Comparison of ENCODE assay signal across 11 cellular contexts in the genomic region with DNA sequence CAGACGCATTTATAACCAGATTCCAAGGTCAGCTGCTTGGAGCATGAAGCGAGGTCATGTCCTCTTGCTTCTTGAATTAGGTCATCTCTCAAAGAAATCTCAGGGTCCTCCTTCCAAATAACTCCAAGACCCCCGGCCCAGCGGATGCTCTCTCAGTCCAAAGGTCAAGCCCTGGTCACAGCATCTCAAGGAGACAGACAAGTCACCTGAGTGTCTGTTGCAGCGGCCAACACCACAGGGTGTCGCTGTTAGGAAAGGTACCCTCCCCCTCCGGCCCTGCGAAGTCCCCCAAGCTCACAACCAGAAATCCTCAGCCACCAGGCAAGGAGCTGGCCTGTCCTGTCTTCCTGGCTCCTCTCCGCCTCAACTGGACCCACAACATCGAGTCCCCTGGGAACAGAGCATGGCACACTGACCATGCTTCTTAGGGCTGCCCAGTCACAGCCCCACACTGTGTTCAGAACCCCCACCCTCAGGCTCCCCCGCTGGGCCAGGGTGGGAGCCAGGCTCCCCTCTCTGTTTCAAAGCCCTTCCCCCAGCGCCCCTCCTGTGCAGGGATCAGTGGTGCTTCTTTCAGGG.
DNase-seq lines count a peak whose midpoint lies in the region; ATAC-seq and TF ChIP-seq lines count a peak whose summit lies in the region.
"Had no signal": no experiment of that assay in that cellular context is flagged by ENCODE, and none has a peak within 500 bp of the region (broad histone marks: within the 10 kb centered on the region; RNA-seq: fewer than 3 reads in every experiment).

No MANE protein-coding gene starts in this region.

- H4K20me1 ChIP-seq in IMR-90 (ENCODE audit: insufficient read depth, low read length) (no peaks in the 10 kb centered on the region), neural progenitor cell (ENCODE audit: low read depth) (no peaks in the 10 kb centered on the region)

- H3K4me1 ChIP-seq in IMR-90 (ENCODE audit: control insufficient read depth, insufficient read depth, low read length) (peaks cover 11% of the 10 kb centered on the region), endodermal cell (ENCODE audit: control insufficient read depth, insufficient read depth, low read length) (peaks cover 7% of the 10 kb centered on the region), neural progenitor cell (peaks cover 11% of the 10 kb centered on the region)

- no peak overlapping the region for H3K4ac ChIP-seq in IMR-90 (ENCODE audit: low read depth, low read length)

- H2BK15ac ChIP-seq in IMR-90 (ENCODE audit: low read depth, low read length), result no peak overlapping the region

- TF ChIP-seq CTCF in IMR-90 (conservative IDR thresholded peaks at IDR 0.05; ENCODE audit: low read depth, low read length), result peak; percentile 28; the same call in 1 of the 2 replicates
- TF ChIP-seq CTCF in endodermal cell (conservative IDR thresholded peaks at IDR 0.05), result peak; percentile 68
- TF ChIP-seq CTCF in neural progenitor cell (IDR thresholded peaks at IDR 0.05), result peak; percentile 65

- H3K9me1 ChIP-seq in IMR-90 (ENCODE audit: insufficient read depth, low read length), result no peaks in the 10 kb centered on the region

- H2AFZ ChIP-seq in IMR-90 (replicated peaks; ENCODE audit: low read length, poor library complexity) (peak overlapping the region; percentile 53), neural progenitor cell (replicated peaks) (peak overlapping the region; percentile 95)

- H3K4me2 ChIP-seq in IMR-90 (ENCODE audit: low read depth, low read length) (no peak overlapping the region), neural progenitor cell (peak overlapping the region; percentile 65)

- H3K79me1 ChIP-seq in IMR-90 (ENCODE audit: low read depth in 1 of 2, low read length in 2 of 2), result peaks cover 0 to 5% of the 10 kb centered on the region in 2 experiments; a peak in 1 of 4 replicates

- BruUV-seq in IMR-90 (replicated peaks; lab: Mats Ljungman, UMichigan), result no TSS peak

- WGBS in IMR-90 (ENCODE audit: extremely low coverage in 2 of 2, insufficient read length in 1 of 2), 2 experiments, result 52% methylated on average over 2 of the region's 12 CpGs; no CpG with 5 or more reads in 1 of the 2 experiments
- WGBS in endodermal cell (ENCODE audit: insufficient coverage in 1 of 2, insufficient read length in 1 of 2), 2 experiments, result 47 to 67% methylated on average over 3 to 12 of the region's 12 CpGs

- in situ Hi-C loops in IMR-90 (cut with MboI; ENCODE audit: low sequenced_read_pairs) (loop anchor here (5.0 kb wide), 1 partner anchor 266 kb away; no protein-coding TSS in a partner anchor), G401 (cut with HindIII; ENCODE audit: low sequenced_read_pairs) (no loop called here)

- H4K5ac ChIP-seq in IMR-90 (ENCODE audit: low read depth, low read length), result no peak overlapping the region

- H3K27ac ChIP-seq in IMR-90 (ENCODE audit: insufficient read depth, low read length) (no peak overlapping the region), endodermal cell (ENCODE audit: low read depth, low read length) (no peak overlapping the region), neural progenitor cell (no peak overlapping the region)

- no peaks in the 10 kb centered on the region for H3K79me2 ChIP-seq in neural progenitor cell (ENCODE audit: low read depth)

- H3K4me3 Mint-ChIP-seq in endodermal cell (no peak overlapping the region), neural progenitor cell (no peak overlapping the region)
- H3K4me3 Mint-ChIP-seq: activated naive CD8-positive, alpha-beta T cell had no signal

- H3K27ac Mint-ChIP-seq in endodermal cell, result peak overlapping the region; percentile 85
- H3K27ac Mint-ChIP-seq in neural progenitor cell, result no peak overlapping the region
- H3K27ac Mint-ChIP-seq: activated naive CD8-positive, alpha-beta T cell had no signal

- no peak overlapping the region for H3K56ac ChIP-seq in IMR-90 (ENCODE audit: extremely low read depth, insufficient read depth, low read length)

- TF ChIP-seq POLR2A in IMR-90 (IDR thresholded peaks at IDR 0.05; ENCODE audit: low read depth, low read length), result no peak

- no peak overlapping the region for H4K91ac ChIP-seq in IMR-90 (ENCODE audit: insufficient read depth, low read depth, low read length)

- dilution Hi-C loops in IMR-90 (cut with HindIII; ENCODE audit: low sequenced_read_pairs, unreplicated experiment), result no loop called here

- H3K27me3 ChIP-seq in IMR-90 (ENCODE audit: control insufficient read depth, insufficient read depth, low read length) (no peaks in the 10 kb centered on the region), endodermal cell (ENCODE audit: control insufficient read depth, insufficient read depth, low read length, poor library complexity, severe bottlenecking) (peaks cover 6% of the 10 kb centered on the region), neural progenitor cell (peaks cover 33% of the 10 kb centered on the region)

- H3K9me3 Mint-ChIP-seq in endodermal cell (peaks cover 14% of the 10 kb centered on the region), neural progenitor cell (peaks cover 9% of the 10 kb centered on the region)

- CTCF ChIA-PET in IMR-90 (lab: Yijun Ruan, JAX), result interaction anchor here (0.6 to 2.1 kb wide), 3 partner anchors 81 to 262 kb away, joined by 3 to 5 read pairs (median 3); no protein-coding TSS in a partner anchor

- H3K36me3 Mint-ChIP-seq in endodermal cell (ENCODE audit: low read depth), result no peaks in the 10 kb centered on the region
- no peaks in the 10 kb centered on the region for H3K36me3 Mint-ChIP-seq in neural progenitor cell
- H3K36me3 Mint-ChIP-seq: activated naive CD8-positive, alpha-beta T cell had no signal

- intact Hi-C loops in IMR-90 (cut with micrococcal nuclease), result loop anchor here (1.0 to 2.0 kb wide), 2 partner anchors 136 to 265 kb away; partner anchors contain the start of gene MBOAT2

- 0 out of 2 replicates have a peak, but pooled peaks cover 2% of the 10 kb centered on the region for H3K9me3 ChIP-seq in IMR-90 (ENCODE audit: control insufficient read depth, insufficient read depth, low read length)
- peaks cover 10% of the 10 kb centered on the region for H3K9me3 ChIP-seq in endodermal cell (ENCODE audit: control insufficient read depth, low read length)
- no peaks in the 10 kb centered on the region for H3K9me3 ChIP-seq in neural progenitor cell (ENCODE audit: low read depth)

- H3K27me3 Mint-ChIP-seq in endodermal cell (ENCODE audit: insufficient read depth), result peaks cover 31% of the 10 kb centered on the region
- H3K27me3 Mint-ChIP-seq in neural progenitor cell (ENCODE audit: insufficient read depth, low read depth), result peaks cover under 1% of the 10 kb centered on the region

- no peak overlapping the region for H2BK20ac ChIP-seq in IMR-90 (ENCODE audit: low read depth, low read length)

- peaks cover 9% of the 10 kb centered on the region for H3F3A ChIP-seq in neural progenitor cell (ENCODE audit: low read depth)

- no peaks in the 10 kb centered on the region for H3K36me3 ChIP-seq in IMR-90 (ENCODE audit: control insufficient read depth, insufficient read depth, low read length)
- no peaks in the 10 kb centered on the region for H3K36me3 ChIP-seq in endodermal cell (ENCODE audit: control insufficient read depth, insufficient read depth, low read length)
- H3K36me3 ChIP-seq in neural progenitor cell, result no peaks in the 10 kb centered on the region

- POLR2A ChIA-PET in IMR-90 (lab: Charles Lee; ENCODE audit: unreplicated experiment), result no interaction called here

- no peak overlapping the region for H3K23ac ChIP-seq in IMR-90 (ENCODE audit: low read depth, low read length)

- peak overlapping the region; percentile 6 for H2AK9ac ChIP-seq in IMR-90 (replicated peaks; ENCODE audit: low read depth, low read length, poor library complexity)

- H3K18ac ChIP-seq in IMR-90 (ENCODE audit: low read depth, low read length), result no peak overlapping the region

- H2AK5ac ChIP-seq in IMR-90 (ENCODE audit: low read depth, low read length), result 0 out of 2 replicates have a peak overlapping the region, but pooled peaks have one; percentile 24

- H3K9ac ChIP-seq in IMR-90 (ENCODE audit: low read depth, low read length), result no peak overlapping the region
- H3K9ac ChIP-seq in endodermal cell (ENCODE audit: extremely low read depth, low read length, poor library complexity, severe bottlenecking), result no peak overlapping the region
- no peak overlapping the region for H3K9ac ChIP-seq in neural progenitor cell

- DNase-seq in DMS53 (lab: John Stamatoyannopoulos, UW) (peak; percentile 55), DMS53 treated with DMSO at 0.1 percent for 48 hours (lab: John Stamatoyannopoulos, UW; ENCODE audit: unreplicated experiment) (no peak), IMR-90 (no peak), endodermal cell (peak; percentile 91), neural progenitor cell (ENCODE audit: low spot score) (peak; percentile 80), G401 (ENCODE audit: low spot score) (no peak)
- DNase-seq: 8988T, NCI-H1105 had no signal

- H3K4me3 ChIP-seq in IMR-90 (ENCODE audit: insufficient read depth, low read depth, low read length) (no peak overlapping the region), endodermal cell (ENCODE audit: low read length) (no peak overlapping the region), neural progenitor cell (no peak overlapping the region)

- no peak overlapping the region for H2BK120ac ChIP-seq in IMR-90 (ENCODE audit: low read depth, low read length)

- H3K14ac ChIP-seq in IMR-90 (replicated peaks; ENCODE audit: low read depth, low read length), result no peak overlapping the region

- peak; percentile 21; the same call in 1 of the 2 replicates for TF ChIP-seq RAD21 in IMR-90 (IDR thresholded peaks at IDR 0.05; ENCODE audit: low read length)

- H4K8ac ChIP-seq in IMR-90 (ENCODE audit: low read depth in 2 of 2, low read length in 2 of 2), result no peak overlapping the region

- ATAC-seq in IMR-90 (ENCODE audit: low read depth) (no peak), GM21447 (IDR thresholded peaks at IDR 0.05; ENCODE audit: unreplicated experiment) (no peak), GM21825 (IDR thresholded peaks at IDR 0.05; ENCODE audit: unreplicated experiment) (no peak)

- H3K4me1 Mint-ChIP-seq in endodermal cell (peaks cover 35% of the 10 kb centered on the region), neural progenitor cell (peaks cover 22% of the 10 kb centered on the region)

- H2BK5ac ChIP-seq in IMR-90 (ENCODE audit: low read depth, low read length, poor library complexity, severe bottlenecking), result no peak overlapping the region

TF ChIP-seq in IMR-90, 13 proteins besides CTCF, POLR2A, EP300 and RAD21:
- TF ChIP-seq RCOR1 (IDR thresholded peaks at IDR 0.05; ENCODE audit: insufficient replicate concordance, low read length) (no peak), SMC3 (IDR thresholded peaks at IDR 0.05; ENCODE audit: low read depth, low read length) (0 out of 2 replicates have a peak, but pooled peaks have one; percentile 7), CHD1 (IDR thresholded peaks at IDR 0.05; ENCODE audit: low read depth, low read length) (no peak)

Comparison
In these comparisons a context has a peak if more than half of its experiments do, and no peak if none do; other contexts are left out.
1. DNase-seq: peak in DMS53 (single experiment), endodermal cell (single experiment) and neural progenitor cell (single experiment); none in DMS53 treated with DMSO at 0.1 percent for 48 hours (single experiment), IMR-90 (single experiment) and G401 (single experiment).
2. Peak in every context shown above with its lines, with median percentiles within 50 percentile points of each other: CTCF ChIP-seq.